Comparison of ENCODE assay signal across 18 cellular contexts in genomic region chr11:116644948-116645305, GRCh38.
A peak's percentile ranks its signal among the peaks of the same experiment; 100 is the strongest.
DNase-seq lines count a peak whose midpoint lies in the region; ATAC-seq and TF ChIP-seq lines count a peak whose summit lies in the region.
"Had no signal": no experiment of that assay in that cellular context is flagged by ENCODE, and none has a peak within 500 bp of the region (broad histone marks: within the 10 kb centered on the region; RNA-seq: fewer than 3 reads in every experiment).

No MANE protein-coding gene starts in this region.

- no TSS peak for BruUV-seq in HCT116 (replicated peaks; lab: Mats Ljungman, UMichigan)

- H4K20me1 ChIP-seq in HCT116 (ENCODE audit: insufficient read depth) = no peaks in the 10 kb centered on the region
- H4K20me1 ChIP-seq: BLaER1 had no signal

- no peaks in the 10 kb centered on the region for H3K9me2 ChIP-seq in HCT116 (ENCODE audit: insufficient read depth)

- RAD21 ChIA-PET in HCT116 (lab: Charles Lee; ENCODE audit: low non-redundant PET in 1 of 2, low total read pairs in 2 of 2, uncharacterized antibody in 2 of 2, unreplicated experiment in 2 of 2) = no interaction called here

- TF ChIP-seq RAD21 in HCT116 (IDR thresholded peaks at IDR 0.05; ENCODE audit: low read depth) = peak; percentile 30

- ATAC-seq in HCT116 (no peak), right lobe of liver (peak; percentile 64 to 71 (median 67)), GM18909 (IDR thresholded peaks at IDR 0.05; ENCODE audit: poor library complexity, unreplicated experiment) (no peak), HG03280 (IDR thresholded peaks at IDR 0.05; ENCODE audit: unreplicated experiment) (no peak)
- ATAC-seq: Panc1 had no signal

- peaks cover 4% of the 10 kb centered on the region for H3K27me3 Mint-ChIP-seq in endodermal cell (ENCODE audit: insufficient read depth)

- no peak overlapping the region for H3K27ac Mint-ChIP-seq in endodermal cell
- H3K27ac Mint-ChIP-seq: T-helper 1 cell treated with Interleukin-12 subunit alpha and Interleukin-12 subunit beta and Interleukin-4 antibody, amounts not matched to agents 30 μg/mL and 1 μg/mL, for 36 hours had no signal

- no peak overlapping the region for H3K4me3 Mint-ChIP-seq in endodermal cell
- H3K4me3 Mint-ChIP-seq: T-helper 1 cell treated with Interleukin-12 subunit alpha and Interleukin-12 subunit beta and Interleukin-4 antibody, amounts not matched to agents 30 μg/mL and 1 μg/mL, for 36 hours had no signal

- TF ChIP-seq POLR2A in HCT116 (IDR thresholded peaks at IDR 0.05; ENCODE audit: borderline replicate concordance, extremely low read depth, insufficient read depth, insufficient read length) (no peak), right lobe of liver (IDR thresholded peaks at IDR 0.05) (no peak)

- H3K27ac ChIP-seq in HCT116 (ENCODE audit: low read depth, low read length) (no peak overlapping the region), endodermal cell (ENCODE audit: low read depth, low read length) (no peak overlapping the region), right lobe of liver (no peak overlapping the region)
- H3K27ac ChIP-seq: BLaER1 had no signal

- H3K36me3 Mint-ChIP-seq in endodermal cell (ENCODE audit: low read depth) = no peaks in the 10 kb centered on the region

- WGBS in endodermal cell (ENCODE audit: insufficient coverage in 1 of 2, insufficient read length in 1 of 2), 2 experiments = 73% methylated on average over 2 to 4 of the region's 4 CpGs
- WGBS in right lobe of liver (ENCODE audit: insufficient coverage, low coverage, low lambda C conversion rate, missing lambda C conversion rate) = 57% methylated on average over 1 of the region's 4 CpGs

- POLR2A ChIA-PET in HCT116 (lab: Charles Lee) = no interaction called here

- peak; percentile 9 for DNase-seq in Daoy (ENCODE audit: low read depth)
- no peak for DNase-seq in HCT116 (ENCODE audit: low read depth, low spot score)
- DNase-seq in endodermal cell = peak; percentile 84
- DNase-seq in right lobe of liver = no peak
- no peak for DNase-seq in NCI-H524 treated with DMSO at 0.1 percent for 48 hours (lab: John Stamatoyannopoulos, UW)
- DNase-seq: DMS53, KG1, NCI-H1048, NCI-H1694, NCI-H2107, NCI-H226, NCI-H526 treated with DMSO at 0.1 percent for 48 hours, SHP77 treated with DMSO at 0.1 percent for 48 hours had no signal

- H3K4me1 Mint-ChIP-seq in endodermal cell = no peaks in the 10 kb centered on the region

- H3K36me3 ChIP-seq in HCT116 (ENCODE audit: control insufficient read depth in 1 of 2, insufficient read depth in 2 of 2, low read length in 2 of 2) (no peaks in the 10 kb centered on the region), endodermal cell (ENCODE audit: control insufficient read depth, insufficient read depth, low read length) (no peaks in the 10 kb centered on the region), right lobe of liver (no peaks in the 10 kb centered on the region)
- H3K36me3 ChIP-seq: BLaER1 had no signal

- CTCF ChIA-PET in HCT116 (lab: Charles Lee) = no interaction called here

- H3K79me2 ChIP-seq in HCT116 (ENCODE audit: insufficient read depth, low read length) = no peaks in the 10 kb centered on the region

- H3K9ac ChIP-seq in HCT116 (ENCODE audit: low read length) (no peak overlapping the region), endodermal cell (ENCODE audit: extremely low read depth, low read length, poor library complexity, severe bottlenecking) (no peak overlapping the region)
- H3K9ac ChIP-seq: BLaER1 had no signal

- H3K4me3 ChIP-seq in HCT116 (replicated peaks in 1 of 2; ENCODE audit: low read depth in 1 of 2, low read length in 2 of 2) (no peak overlapping the region), endodermal cell (ENCODE audit: low read length) (no peak overlapping the region), right lobe of liver (no peak overlapping the region)
- H3K4me3 ChIP-seq: BLaER1 had no signal

- peaks cover 20% of the 10 kb centered on the region; the same call in 1 of the 2 replicates for H3K27me3 ChIP-seq in HCT116 (ENCODE audit: insufficient read depth, low read length)
- no peaks in the 10 kb centered on the region for H3K27me3 ChIP-seq in endodermal cell (ENCODE audit: control insufficient read depth, insufficient read depth, low read length, poor library complexity, severe bottlenecking)
- no peaks in the 10 kb centered on the region for H3K27me3 ChIP-seq in right lobe of liver
- H3K27me3 ChIP-seq: BLaER1 had no signal

- intact Hi-C loops in HCT116 (cut with micrococcal nuclease) (loop anchor here (10.0 kb wide), 1 partner anchor 430 kb away; no protein-coding TSS in a partner anchor), right lobe of liver (cut with DNase I) (no loop called here)

- H3K4me1 ChIP-seq in HCT116 (ENCODE audit: control insufficient read depth in 1 of 2, insufficient read depth in 2 of 2, low read length in 2 of 2) (no peaks in the 10 kb centered on the region), endodermal cell (ENCODE audit: control insufficient read depth, insufficient read depth, low read length) (no peaks in the 10 kb centered on the region), right lobe of liver (no peaks in the 10 kb centered on the region)
- H3K4me1 ChIP-seq: BLaER1 had no signal

- peaks cover 9% of the 10 kb centered on the region for H3K9me3 Mint-ChIP-seq in endodermal cell
- H3K9me3 Mint-ChIP-seq: T-helper 1 cell treated with Interleukin-12 subunit alpha and Interleukin-12 subunit beta and Interleukin-4 antibody, amounts not matched to agents 30 μg/mL and 1 μg/mL, for 36 hours had no signal

- H3K4me2 ChIP-seq in HCT116 (ENCODE audit: low read length) = no peak overlapping the region
- H3K4me2 ChIP-seq: BLaER1 had no signal

- TF ChIP-seq CTCF in HCT116 (IDR thresholded peaks at IDR 0.05 in 2 of 3, conservative IDR thresholded peaks at IDR 0.05 in 1 of 3; ENCODE audit: borderline replicate concordance in 1 of 3, insufficient read depth in 1 of 3, low read depth in 2 of 3, low read length in 2 of 3) (0 out of 6 replicates have a peak, but pooled peaks of 1 of the 3 experiments have one; percentile 4), endodermal cell (conservative IDR thresholded peaks at IDR 0.05) (peak; percentile 73), right lobe of liver (IDR thresholded peaks at IDR 0.05) (peak in 3 of 4 donors; percentile 14 to 38 (median 29))

- H2AFZ ChIP-seq in HCT116 (ENCODE audit: low read depth, low read length, poor library complexity, severe bottlenecking) = no peak overlapping the region

- H3K9me3 ChIP-seq in HCT116 (ENCODE audit: control insufficient read depth in 1 of 2, insufficient read depth in 1 of 2, low read depth in 1 of 2, low read length in 2 of 2) (no peaks in the 10 kb centered on the region), endodermal cell (ENCODE audit: control insufficient read depth, low read length) (peaks cover 7% of the 10 kb centered on the region), right lobe of liver (no peaks in the 10 kb centered on the region)
- H3K9me3 ChIP-seq: BLaER1 had no signal

TF ChIP-seq in HCT116, 20 proteins besides CTCF, POLR2A, EP300 and RAD21 (continues in another document):
- TF ChIP-seq TCF7L2 (IDR thresholded peaks at IDR 0.05; ENCODE audit: borderline replicate concordance, extremely low read depth, insufficient read depth, insufficient read length) = no peak
- TF ChIP-seq, protein P1, sequence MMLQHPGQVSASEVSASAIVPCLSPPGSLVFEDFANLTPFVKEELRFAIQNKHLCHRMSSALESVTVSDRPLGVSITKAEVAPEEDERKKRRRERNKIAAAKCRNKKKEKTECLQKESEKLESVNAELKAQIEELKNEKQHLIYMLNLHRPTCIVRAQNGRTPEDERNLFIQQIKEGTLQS (IDR thresholded peaks at IDR 0.05) = no peak
- TF ChIP-seq JUND (IDR thresholded peaks at IDR 0.05) = no peak
- TF ChIP-seq, protein P2, sequence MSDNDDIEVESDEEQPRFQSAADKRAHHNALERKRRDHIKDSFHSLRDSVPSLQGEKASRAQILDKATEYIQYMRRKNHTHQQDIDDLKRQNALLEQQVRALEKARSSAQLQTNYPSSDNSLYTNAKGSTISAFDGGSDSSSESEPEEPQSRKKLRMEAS (IDR thresholded peaks at IDR 0.05) = no peak
- TF ChIP-seq ZBTB33 (IDR thresholded peaks at IDR 0.05; ENCODE audit: extremely low read depth, insufficient replicate concordance, low read length) = no peak
- TF ChIP-seq CBX3 (IDR thresholded peaks at IDR 0.05; ENCODE audit: low read depth) = no peak
- no peak for TF ChIP-seq EZH2 (IDR thresholded peaks at IDR 0.05)
- no peak for TF ChIP-seq YY1 (IDR thresholded peaks at IDR 0.05; ENCODE audit: extremely low read depth, insufficient replicate concordance, low read depth, low read length)
- no peak for TF ChIP-seq CEBPB (IDR thresholded peaks at IDR 0.05; ENCODE audit: low read depth)
- no peak for TF ChIP-seq POLR2AphosphoS5 (IDR thresholded peaks at IDR 0.05; ENCODE audit: low read depth, low read length)

Comparison
In these comparisons a context has a peak if more than half of its experiments do, and no peak if none do; other contexts are left out.
1. DNase-seq: peak in Daoy (single experiment) and endodermal cell (single experiment); none in HCT116 (single experiment), right lobe of liver (0 of 3) and NCI-H524 treated with DMSO at 0.1 percent for 48 hours (single experiment).
2. ATAC-seq: peak in right lobe of liver (4 of 4); none in HCT116 (single experiment), GM18909 (single experiment) and HG03280 (single experiment).